ENCODE assay signal across 9 cellular contexts in the genomic region with DNA sequence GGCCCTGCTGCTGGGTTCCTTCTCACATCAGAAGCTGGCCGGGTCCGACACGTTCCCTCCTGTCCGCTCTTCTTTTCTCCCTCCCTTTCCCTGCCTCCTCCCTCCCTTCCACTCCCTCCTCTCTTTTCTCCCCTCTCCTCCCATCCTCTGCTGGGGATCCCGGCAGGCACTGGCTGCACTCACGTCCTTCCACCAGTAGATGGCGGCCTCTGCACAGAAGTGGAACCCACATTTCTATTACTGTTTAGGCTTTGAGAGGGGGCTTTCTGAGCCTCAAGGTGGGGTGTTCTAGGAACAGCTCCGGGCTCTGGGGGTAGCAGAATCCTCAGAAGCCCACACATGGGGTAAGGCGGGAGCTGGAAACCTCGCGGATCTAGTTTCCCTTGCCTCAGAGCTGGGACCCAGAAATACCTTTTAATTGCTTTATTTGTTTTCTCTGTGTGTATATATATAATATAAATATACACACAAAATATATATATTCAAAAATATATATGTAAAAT.
DNase-seq lines count a peak whose midpoint lies in the region; ATAC-seq and TF ChIP-seq lines count a peak whose summit lies in the region.
"Had no signal": no experiment of that assay in that cellular context is flagged by ENCODE, and none has a peak within 500 bp of the region (broad histone marks: within the 10 kb centered on the region; RNA-seq: fewer than 3 reads in every experiment).

No MANE protein-coding gene starts in this region.

- ATAC-seq in HG02938 (IDR thresholded peaks at IDR 0.05; ENCODE audit: unreplicated experiment) = no peak
- no peak for ATAC-seq in HG03280 (IDR thresholded peaks at IDR 0.05; ENCODE audit: unreplicated experiment)

- DNase-seq in GM06990 (ENCODE audit: extremely low read depth, insufficient read length) = no peak
- peak; percentile 32 for DNase-seq in NCI-H345 (lab: John Stamatoyannopoulos, UW)
- DNase-seq in activated CD8-positive, alpha-beta memory T cell treated with anti-CD3 and anti-CD28 coated beads, Interleukin-2, amount 50 U/mL, for 4 hours = peak; percentile 43
- DNase-seq in fibroblast of pulmonary artery (ENCODE audit: low read depth) = peak; percentile 29
- peak in 4 of 5 donors; percentile 50 to 66 (median 56) for DNase-seq in ovary

- no peak for TF ChIP-seq POLR2A in ovary (IDR thresholded peaks at IDR 0.05)

- peak; percentile 90 for TF ChIP-seq CTCF in 22Rv1 (IDR thresholded peaks at IDR 0.05)
- TF ChIP-seq CTCF in GM06990 (IDR thresholded peaks at IDR 0.05; ENCODE audit: insufficient read depth, low read length, poor library complexity, severe bottlenecking) = peak; percentile 97
- TF ChIP-seq CTCF in fibroblast of pulmonary artery (IDR thresholded peaks at IDR 0.05; ENCODE audit: low read length, missing control alignments) = peak; percentile 99
- TF ChIP-seq CTCF in ovary (IDR thresholded peaks at IDR 0.05) = peak in 2 of 3 donors; percentile 58 to 68

- H3K36me3 ChIP-seq in GM06990 (ENCODE audit: control insufficient read depth, insufficient read depth, low read length) = no peaks in the 10 kb centered on the region
- H3K36me3 ChIP-seq in ovary = no peaks in the 10 kb centered on the region

- H3K4me3 ChIP-seq in GM06990 (replicated peaks; ENCODE audit: low read depth, low read length) = no peak overlapping the region
- H3K4me3 ChIP-seq in fibroblast of pulmonary artery (replicated peaks; ENCODE audit: low read depth, low read length) = no peak overlapping the region
- H3K4me3 ChIP-seq in ovary = no peak overlapping the region

- H3K4me1 ChIP-seq in ovary (ENCODE audit: insufficient read depth) = peaks cover 4% of the 10 kb centered on the region

- TF ChIP-seq EP300 in ovary (IDR thresholded peaks at IDR 0.05) = no peak

- WGBS in ovary, 3 donors = 2% methylated on average over 11 of the region's 11 CpGs

- intact Hi-C loops in ovary (cut with DNase I) = loop anchor here in 1 of 4 donors (10.0 kb wide), 1 partner anchor 932 kb away; no protein-coding TSS in a partner anchor

- H3K27ac ChIP-seq in 22Rv1 (no peak overlapping the region), ovary (no peak overlapping the region)
- H3K27ac ChIP-seq: epithelial cell of prostate had no signal

- H3K27me3 ChIP-seq in GM06990 (replicated peaks; ENCODE audit: control insufficient read depth, insufficient read depth, low read length) = no peaks in the 10 kb centered on the region; the same call in 1 of the 2 replicates
- H3K27me3 ChIP-seq in ovary = no peaks in the 10 kb centered on the region

- no peaks in the 10 kb centered on the region for H3K9me3 ChIP-seq in ovary
